1 cellular context compared by ENCODE assay signal in genomic region chr7:150415161-150416160, GRCh38.
TF ChIP-seq lines count a peak whose summit lies in the region.

No MANE protein-coding gene starts in this region.

TF ChIP-seq in liver, 16 proteins besides CTCF, POLR2A, EP300 and RAD21 (continued from another document):
- TF ChIP-seq ZBTB33 (IDR thresholded peaks at IDR 0.05) (no peak), TAF1 (conservative IDR thresholded peaks at IDR 0.05) (no peak), FOXA1 (IDR thresholded peaks at IDR 0.05) (no peak), REST (IDR thresholded peaks at IDR 0.05) (no peak)
